ENCODE assay signal across 8 cellular contexts in the genomic region with DNA sequence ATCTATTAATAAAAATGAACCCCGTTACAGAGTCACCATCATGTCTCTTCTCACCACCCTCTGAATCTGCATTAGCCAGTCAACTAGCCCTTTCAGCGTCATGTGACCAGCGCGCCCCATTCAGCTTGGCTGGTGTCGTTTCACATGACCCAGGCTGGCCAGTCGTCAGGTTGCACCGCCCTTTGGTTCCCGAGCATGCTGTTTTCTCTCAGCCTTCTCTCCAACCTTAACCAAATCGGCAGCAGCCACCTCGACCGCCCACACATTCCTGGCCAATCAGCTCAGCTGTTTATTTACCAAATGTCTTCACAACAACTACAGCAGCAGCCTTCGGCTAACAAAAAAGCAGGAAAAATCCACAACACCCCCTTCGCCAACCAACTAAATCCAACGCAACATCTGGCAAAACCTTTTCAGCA. TPM values are rescaled to one million over a fixed set of nuclear protein-coding genes. Genes with fewer than 3 reads are reported as not detected.
DNase-seq lines count a peak whose midpoint lies in the region; ATAC-seq and TF ChIP-seq lines count a peak whose summit lies in the region.

No MANE protein-coding gene starts in this region.

- H3K9me3 Mint-ChIP-seq in activated naive CD4-positive, alpha-beta T cell treated with anti-CD3 and anti-CD28 coated beads, Interleukin-2, amount 50 U/mL, for 24 hours, result no peaks in the 10 kb centered on the region

- WGBS in thyroid gland, 2 donors, result 73 to 83% methylated on average over 14 of the region's 14 CpGs

- H3K27ac Mint-ChIP-seq in activated naive CD4-positive, alpha-beta T cell treated with anti-CD3 and anti-CD28 coated beads, Interleukin-2, amount 50 U/mL, for 24 hours, result peak overlapping the region; percentile 85

- TF ChIP-seq CTCF in Peyer's patch (IDR thresholded peaks at IDR 0.05), result no peak
- TF ChIP-seq CTCF in right atrium auricular region (IDR thresholded peaks at IDR 0.05), result no peak
- no peak for TF ChIP-seq CTCF in thyroid gland (IDR thresholded peaks at IDR 0.05)

- H3K4me3 ChIP-seq in Peyer's patch (peak overlapping the region in 3 of 4 donors; percentile 2 to 40 (median 35)), right atrium auricular region (peak overlapping the region; percentile 13 to 22), thyroid gland (replicated peaks in 1 of 3) (peak overlapping the region in 1 of 3 donors; percentile 7)

- H3K27ac ChIP-seq in Peyer's patch (peak overlapping the region in 2 of 4 donors; percentile 0 to 7), right atrium auricular region (peak overlapping the region; percentile 8 to 96), thyroid gland (peak overlapping the region in 1 of 3 donors; percentile 12)

- DNase-seq in AG20443 (ENCODE audit: low spot score) (peak; percentile 26), Peyer's patch (peak; percentile 20 to 68 (median 61)), right atrium auricular region (ENCODE audit: low spot score) (peak; percentile 62), thyroid gland (no peak)
- peak; percentile 49 for DNase-seq in stimulated activated CD4-positive, alpha-beta T cell treated with anti-CD3 and anti-CD28 coated beads, Interleukin-12 subunit alpha, Interleukin-12 subunit beta, amount 100 ng/mL, for 4 hours

- ATAC-seq in GM21529 (IDR thresholded peaks at IDR 0.05; ENCODE audit: unreplicated experiment) (no peak), GM21723 (IDR thresholded peaks at IDR 0.05; ENCODE audit: unreplicated experiment) (no peak)

- H3K4me1 ChIP-seq in Peyer's patch, result peaks cover 0 to 76% (median 18%) of the 10 kb centered on the region in 4 donors
- peaks cover 0 to 68% of the 10 kb centered on the region in 2 donors for H3K4me1 ChIP-seq in right atrium auricular region
- H3K4me1 ChIP-seq in thyroid gland, result peaks cover 31 to 68% of the 10 kb centered on the region in 2 donors

- H3K9me3 ChIP-seq in Peyer's patch (no peaks in the 10 kb centered on the region), right atrium auricular region (no peaks in the 10 kb centered on the region), thyroid gland (no peaks in the 10 kb centered on the region)

- TF ChIP-seq POLR2A in Peyer's patch (IDR thresholded peaks at IDR 0.05) (no peak), thyroid gland (IDR thresholded peaks at IDR 0.05) (no peak)

- H3K27me3 Mint-ChIP-seq in activated naive CD4-positive, alpha-beta T cell treated with anti-CD3 and anti-CD28 coated beads, Interleukin-2, amount 50 U/mL, for 24 hours, result no peaks in the 10 kb centered on the region

- peaks cover 69% of the 10 kb centered on the region for H3K4me1 Mint-ChIP-seq in activated naive CD4-positive, alpha-beta T cell treated with anti-CD3 and anti-CD28 coated beads, Interleukin-2, amount 50 U/mL, for 24 hours

- intact Hi-C loops in thyroid gland (cut with DNase I), result loop anchor here (10.0 kb wide), 1 partner anchor 155 kb away; the partner anchor contains the start of genes KCTD20 and PXT1

- peak overlapping the region; percentile 96 for H3K4me3 Mint-ChIP-seq in activated naive CD4-positive, alpha-beta T cell treated with anti-CD3 and anti-CD28 coated beads, Interleukin-2, amount 50 U/mL, for 24 hours

- no peaks in the 10 kb centered on the region for H3K27me3 ChIP-seq in Peyer's patch
- no peaks in the 10 kb centered on the region for H3K27me3 ChIP-seq in right atrium auricular region
- no peaks in the 10 kb centered on the region for H3K27me3 ChIP-seq in thyroid gland

- H3K36me3 Mint-ChIP-seq in activated naive CD4-positive, alpha-beta T cell treated with anti-CD3 and anti-CD28 coated beads, Interleukin-2, amount 50 U/mL, for 24 hours, result peaks cover 55% of the 10 kb centered on the region

- H3K36me3 ChIP-seq in Peyer's patch (peaks cover 0 to 83% (median 0%) of the 10 kb centered on the region in 3 donors), right atrium auricular region (peaks cover 82% of the 10 kb centered on the region), thyroid gland (peaks cover 72 to 78% of the 10 kb centered on the region in 2 donors)

RNA-seq across cellular contexts. Expression of gene SRSF3, which starts 5.6 kb away (rescaled TPM):
- total RNA-seq in Peyer's patch, result 100 to 1,000 TPM; 101 to 156 (median 142) TPM
- 10 to 100 TPM; 51.4 to 97.2 TPM for total RNA-seq in right atrium auricular region
- total RNA-seq in thyroid gland, result 100 to 1,000 TPM; 120 to 287 (median 144) TPM

RNA-seq across cellular contexts. Expression of gene STK38, which starts 52.5 kb away (rescaled TPM):
- total RNA-seq in Peyer's patch (100 to 1,000 TPM in 2 of 4 donors, 10 to 100 TPM in 2; 57.8 to 107 (median 87.9) TPM), right atrium auricular region (10 to 100 TPM; 16.1 to 17.6 TPM), thyroid gland (10 to 100 TPM; 11.9 to 21.9 (median 14.1) TPM)

Comparison
In these comparisons a context has a peak if more than half of its experiments do, and no peak if none do; other contexts are left out.
1. DNase-seq: peak in AG20443 (single experiment), Peyer's patch (3 of 3), right atrium auricular region (single experiment) and stimulated activated CD4-positive, alpha-beta T cell treated with anti-CD3 and anti-CD28 coated beads, Interleukin-12 subunit alpha, Interleukin-12 subunit beta, amount 100 ng/mL, for 4 hours (single experiment); none in thyroid gland (0 of 2).